8 cellular contexts compared by ENCODE assay signal in genomic region chr14:24398298-24398942, GRCh38. TPM values are rescaled to one million over a fixed set of nuclear protein-coding genes. Genes with fewer than 3 reads are reported as not detected.
DNase-seq lines count a peak whose midpoint lies in the region; ATAC-seq and TF ChIP-seq lines count a peak whose summit lies in the region.

No MANE protein-coding gene starts in this region.

- no peaks in the 10 kb centered on the region for H3K36me3 ChIP-seq in left ventricle myocardium inferior
- no peaks in the 10 kb centered on the region for H3K36me3 ChIP-seq in rectal smooth muscle tissue (ENCODE audit: control insufficient read depth, insufficient read depth, low read length)

- H3K4me3 ChIP-seq in WI38 (ENCODE audit: low read depth, low read length): peak overlapping the region; percentile 64
- peak overlapping the region; percentile 75 for H3K4me3 ChIP-seq in left ventricle myocardium inferior
- H3K4me3 ChIP-seq in rectal smooth muscle tissue (ENCODE audit: low read length): peak overlapping the region; percentile 65

- peak overlapping the region; percentile 87 for H3K27ac ChIP-seq in left ventricle myocardium inferior (replicated peaks)
- H3K27ac ChIP-seq in rectal smooth muscle tissue (ENCODE audit: low read depth, low read length): peak overlapping the region; percentile 58

- H3K9ac ChIP-seq in rectal smooth muscle tissue (ENCODE audit: low read length): no peak overlapping the region

- ATAC-seq in HG03571 (IDR thresholded peaks at IDR 0.05; ENCODE audit: unreplicated experiment) (no peak), HG02870 (IDR thresholded peaks at IDR 0.05; ENCODE audit: unreplicated experiment) (no peak)

- DNase-seq in EH (ENCODE audit: low read depth) (peak; percentile 18), left ventricle myocardium inferior (peak; percentile 52), GM10248 (ENCODE audit: extremely low spot score) (no peak)
- no peak for DNase-seq in stimulated activated CD4-positive, alpha-beta T cell treated with anti-CD3 and anti-CD28 coated beads, Interleukin-4, amount 100 ng/mL, for 1 hour

- intact Hi-C loops in left ventricle myocardium inferior (cut with micrococcal nuclease): no loop called here

- peaks cover 60% of the 10 kb centered on the region for H3K4me1 ChIP-seq in left ventricle myocardium inferior
- H3K4me1 ChIP-seq in rectal smooth muscle tissue (ENCODE audit: control insufficient read depth, insufficient read depth, low read length): peaks cover 13% of the 10 kb centered on the region

- POLR2A ChIA-PET in GM10248 (lab: Yijun Ruan, JAX): no interaction called here

- TF ChIP-seq CTCF in WI38 (IDR thresholded peaks at IDR 0.05; ENCODE audit: low read depth, low read length) (no peak), left ventricle myocardium inferior (IDR thresholded peaks at IDR 0.05; ENCODE audit: borderline replicate concordance) (no peak), GM10248 (IDR thresholded peaks at IDR 0.05; ENCODE audit: control extremely low read depth, extremely low read depth, low read depth, missing control alignments) (no peak)

- H3K9me3 ChIP-seq in left ventricle myocardium inferior (replicated peaks): no peaks in the 10 kb centered on the region

- H3K27me3 ChIP-seq in left ventricle myocardium inferior (ENCODE audit: low read depth) (no peaks in the 10 kb centered on the region), rectal smooth muscle tissue (ENCODE audit: control insufficient read depth, insufficient read depth, low read length) (no peaks in the 10 kb centered on the region)

- CTCF ChIA-PET in GM10248 (lab: Yijun Ruan, JAX): interaction anchor here (0.7 to 0.9 kb wide), 2 partner anchors 12 to 39 kb away, joined by 3 to 4 read pairs; no protein-coding TSS in a partner anchor

RNA-seq across cellular contexts. Expression of gene NYNRIN, which starts 0.4 kb away (rescaled TPM):
- total RNA-seq in left ventricle myocardium inferior: 8.0 TPM

RNA-seq across cellular contexts. Expression of gene NFATC4, which starts 30.4 kb away (rescaled TPM):
- 20.6 TPM for total RNA-seq in left ventricle myocardium inferior

RNA-seq across cellular contexts. Expression of gene CBLN3, which starts 31.0 kb away (rescaled TPM):
- 0.55 TPM for total RNA-seq in left ventricle myocardium inferior

RNA-seq across cellular contexts. Expression of gene KHNYN, which starts 31.3 kb away (rescaled TPM):
- 20.5 TPM for total RNA-seq in left ventricle myocardium inferior

RNA-seq across cellular contexts. Expression of gene SDR39U1, which starts 44.2 kb away (rescaled TPM):
- 74.8 TPM for total RNA-seq in left ventricle myocardium inferior

Comparison
In these comparisons a context has a peak if more than half of its experiments do, and no peak if none do; other contexts are left out.
1. DNase-seq: peak in EH (single experiment) and left ventricle myocardium inferior (single experiment); none in GM10248 (single experiment) and stimulated activated CD4-positive, alpha-beta T cell treated with anti-CD3 and anti-CD28 coated beads, Interleukin-4, amount 100 ng/mL, for 1 hour (single experiment).
2. Peak in every context shown above with its lines, with median percentiles within 50 percentile points of each other: H3K4me3 ChIP-seq.